Comparison of ENCODE assay signal across 1 cellular context in the genomic region with DNA sequence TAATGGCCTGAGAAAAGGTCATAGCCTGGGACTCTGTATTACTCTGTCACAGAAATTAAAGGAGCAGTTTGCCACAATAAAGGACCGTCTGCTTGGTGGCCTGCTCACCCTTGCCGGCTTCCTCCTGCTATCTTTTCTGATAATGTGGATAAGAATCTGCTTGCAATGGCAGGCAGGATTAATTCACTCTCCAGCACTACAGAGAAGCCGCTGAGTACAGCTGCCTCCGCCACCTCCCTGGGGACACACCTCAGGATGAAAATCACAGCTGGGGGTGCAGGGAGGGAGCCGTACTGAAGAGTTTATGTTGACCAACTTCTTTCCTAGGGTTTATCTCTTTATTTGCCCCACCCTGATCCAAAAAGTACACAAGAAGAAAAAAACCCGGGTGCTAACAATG.
TF ChIP-seq lines count a peak whose summit lies in the region.

No MANE protein-coding gene starts in this region.

TF ChIP-seq in SK-N-SH treated with all-trans-retinoic acid at 6 μM for 48 hours, 23 proteins besides CTCF, POLR2A, EP300 and RAD21 (continued from another document):
- TF ChIP-seq, protein P1, sequence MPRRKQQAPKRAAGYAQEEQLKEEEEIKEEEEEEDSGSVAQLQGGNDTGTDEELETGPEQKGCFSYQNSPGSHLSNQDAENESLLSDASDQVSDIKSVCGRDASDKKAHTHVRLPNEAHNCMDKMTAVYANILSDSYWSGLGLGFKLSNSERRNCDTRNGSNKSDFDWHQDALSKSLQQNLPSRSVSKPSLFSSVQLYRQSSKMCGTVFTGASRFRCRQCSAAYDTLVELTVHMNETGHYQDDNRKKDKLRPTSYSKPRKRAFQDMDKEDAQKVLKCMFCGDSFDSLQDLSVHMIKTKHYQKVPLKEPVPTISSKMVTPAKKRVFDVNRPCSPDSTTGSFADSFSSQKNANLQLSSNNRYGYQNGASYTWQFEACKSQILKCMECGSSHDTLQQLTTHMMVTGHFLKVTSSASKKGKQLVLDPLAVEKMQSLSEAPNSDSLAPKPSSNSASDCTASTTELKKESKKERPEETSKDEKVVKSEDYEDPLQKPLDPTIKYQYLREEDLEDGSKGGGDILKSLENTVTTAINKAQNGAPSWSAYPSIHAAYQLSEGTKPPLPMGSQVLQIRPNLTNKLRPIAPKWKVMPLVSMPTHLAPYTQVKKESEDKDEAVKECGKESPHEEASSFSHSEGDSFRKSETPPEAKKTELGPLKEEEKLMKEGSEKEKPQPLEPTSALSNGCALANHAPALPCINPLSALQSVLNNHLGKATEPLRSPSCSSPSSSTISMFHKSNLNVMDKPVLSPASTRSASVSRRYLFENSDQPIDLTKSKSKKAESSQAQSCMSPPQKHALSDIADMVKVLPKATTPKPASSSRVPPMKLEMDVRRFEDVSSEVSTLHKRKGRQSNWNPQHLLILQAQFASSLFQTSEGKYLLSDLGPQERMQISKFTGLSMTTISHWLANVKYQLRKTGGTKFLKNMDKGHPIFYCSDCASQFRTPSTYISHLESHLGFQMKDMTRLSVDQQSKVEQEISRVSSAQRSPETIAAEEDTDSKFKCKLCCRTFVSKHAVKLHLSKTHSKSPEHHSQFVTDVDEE (CRISPR knock-in tag; IDR thresholded peaks at IDR 0.05), result no peak
- TF ChIP-seq, protein P2, sequence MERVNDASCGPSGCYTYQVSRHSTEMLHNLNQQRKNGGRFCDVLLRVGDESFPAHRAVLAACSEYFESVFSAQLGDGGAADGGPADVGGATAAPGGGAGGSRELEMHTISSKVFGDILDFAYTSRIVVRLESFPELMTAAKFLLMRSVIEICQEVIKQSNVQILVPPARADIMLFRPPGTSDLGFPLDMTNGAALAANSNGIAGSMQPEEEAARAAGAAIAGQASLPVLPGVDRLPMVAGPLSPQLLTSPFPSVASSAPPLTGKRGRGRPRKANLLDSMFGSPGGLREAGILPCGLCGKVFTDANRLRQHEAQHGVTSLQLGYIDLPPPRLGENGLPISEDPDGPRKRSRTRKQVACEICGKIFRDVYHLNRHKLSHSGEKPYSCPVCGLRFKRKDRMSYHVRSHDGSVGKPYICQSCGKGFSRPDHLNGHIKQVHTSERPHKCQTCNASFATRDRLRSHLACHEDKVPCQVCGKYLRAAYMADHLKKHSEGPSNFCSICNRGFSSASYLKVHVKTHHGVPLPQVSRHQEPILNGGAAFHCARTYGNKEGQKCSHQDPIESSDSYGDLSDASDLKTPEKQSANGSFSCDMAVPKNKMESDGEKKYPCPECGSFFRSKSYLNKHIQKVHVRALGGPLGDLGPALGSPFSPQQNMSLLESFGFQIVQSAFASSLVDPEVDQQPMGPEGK (CRISPR knock-in tag; IDR thresholded peaks at IDR 0.05; ENCODE audit: borderline replicate concordance), result no peak
- TF ChIP-seq ZNF565 (CRISPR knock-in tag; conservative IDR thresholded peaks at IDR 0.05; ENCODE audit: low read depth) (no peak), ZNF70 (CRISPR knock-in tag; IDR thresholded peaks at IDR 0.05) (no peak), TOX (CRISPR knock-in tag; IDR thresholded peaks at IDR 0.05; ENCODE audit: borderline replicate concordance) (no peak), ISL1 (CRISPR knock-in tag; IDR thresholded peaks at IDR 0.05) (no peak), GLIS3 (CRISPR knock-in tag; IDR thresholded peaks at IDR 0.05) (no peak), TCF4 (CRISPR knock-in tag; IDR thresholded peaks at IDR 0.05; ENCODE audit: borderline replicate concordance) (no peak), ZFP3 (CRISPR knock-in tag; IDR thresholded peaks at IDR 0.05) (no peak)
TF ChIP-seq in SK-N-SH treated with all-trans-retinoic acid at 6 μM for 48 hours: peak in this region for 0.
